11 cellular contexts compared by ENCODE assay signal in the genomic region with DNA sequence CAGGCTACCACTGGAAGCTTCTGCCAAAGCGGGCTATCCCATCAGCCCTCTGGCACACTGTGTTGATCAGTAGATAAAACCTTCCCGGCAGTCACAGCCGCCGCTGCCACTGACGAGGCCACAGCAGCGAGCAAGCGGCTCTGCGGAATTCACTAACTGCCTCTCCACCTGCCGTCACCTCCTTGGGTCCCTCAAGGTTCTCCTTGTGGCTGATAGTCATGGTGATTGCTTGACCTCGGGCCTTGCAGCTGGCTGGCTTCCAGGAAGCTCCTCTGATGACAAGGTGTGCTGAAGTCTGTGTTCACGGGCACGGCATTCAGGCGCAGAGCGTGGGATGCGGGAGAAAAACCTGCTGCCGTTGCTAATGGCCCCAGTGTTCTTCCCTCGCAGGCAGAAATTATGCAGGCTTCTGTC.
A peak's percentile ranks its signal among the peaks of the same experiment; 100 is the strongest.
DNase-seq lines count a peak whose midpoint lies in the region; ATAC-seq and TF ChIP-seq lines count a peak whose summit lies in the region.
"Had no signal": no experiment of that assay in that cellular context is flagged by ENCODE, and none has a peak within 500 bp of the region (broad histone marks: within the 10 kb centered on the region; RNA-seq: fewer than 3 reads in every experiment).

No MANE protein-coding gene starts in this region.

- no peak overlapping the region for H3K27ac Mint-ChIP-seq in MCF 10A (ENCODE audit: low read depth, unreplicated experiment)
- H3K27ac Mint-ChIP-seq: CD4-positive, CD25-positive, alpha-beta regulatory T cell had no signal

- no peaks in the 10 kb centered on the region for H3K27me3 ChIP-seq in mucosa of stomach (ENCODE audit: control insufficient read depth, insufficient read depth, low read length)

- intact Hi-C loops in MCF 10A (cut with micrococcal nuclease), result no loop called here

- ATAC-seq in HG03196 (IDR thresholded peaks at IDR 0.05; ENCODE audit: unreplicated experiment) (no peak), GM21515 (IDR thresholded peaks at IDR 0.05; ENCODE audit: unreplicated experiment) (no peak)

- peak overlapping the region; percentile 30 for H3K9ac ChIP-seq in mucosa of stomach (ENCODE audit: low read length)

- H3K36me3 Mint-ChIP-seq in MCF 10A (ENCODE audit: insufficient read depth, unreplicated experiment), result no peaks in the 10 kb centered on the region
- H3K36me3 Mint-ChIP-seq: CD4-positive, CD25-positive, alpha-beta regulatory T cell had no signal

- no TSS peak for BruUV-seq in MCF 10A (replicated peaks; lab: Mats Ljungman, UMichigan)

- peaks cover 17% of the 10 kb centered on the region for H3K4me1 Mint-ChIP-seq in MCF 10A (ENCODE audit: insufficient read depth, unreplicated experiment)
- H3K4me1 Mint-ChIP-seq: CD4-positive, CD25-positive, alpha-beta regulatory T cell had no signal

- H3K36me3 ChIP-seq in mucosa of stomach (ENCODE audit: control insufficient read depth, insufficient read depth, low read length), result no peaks in the 10 kb centered on the region

- no peaks in the 10 kb centered on the region for H3K9me3 ChIP-seq in mucosa of stomach (ENCODE audit: control insufficient read depth, low read length)

- H3K4me3 ChIP-seq in mucosa of stomach (ENCODE audit: low read length), result no peak overlapping the region

- H3K4me3 Mint-ChIP-seq in MCF 10A (ENCODE audit: unreplicated experiment), result peak overlapping the region; percentile 54
- H3K4me3 Mint-ChIP-seq: CD4-positive, CD25-positive, alpha-beta regulatory T cell had no signal

- H3K4me1 ChIP-seq in mucosa of stomach (ENCODE audit: control insufficient read depth, insufficient read depth, low read length), result no peaks in the 10 kb centered on the region

- DNase-seq in COLO668 (lab: John Stamatoyannopoulos, UW; ENCODE audit: unreplicated experiment) (peak; percentile 41), NCI-H2029 treated with DMSO at 0.1 percent for 48 hours (lab: John Stamatoyannopoulos, UW) (peak; percentile 17), MCF 10A (ENCODE audit: unreplicated experiment) (peak; percentile 31)
- no peak for DNase-seq in stimulated activated CD4-positive, alpha-beta T cell treated with anti-CD3 and anti-CD28 coated beads, Interleukin-15, amount 100 ng/mL, for 24 hours
- DNase-seq in activated naive CD4-positive, alpha-beta T cell (lab: John Stamatoyannopoulos, UW), result no peak
- DNase-seq: activated gamma-delta T cell treated with Interleukin-2 at 50 U/mL for 16 hours; CD4-positive, CD25-positive, alpha-beta regulatory T cell; effector CD4-positive, alpha-beta T cell had no signal

- no peaks in the 10 kb centered on the region for H3K27me3 Mint-ChIP-seq in MCF 10A (ENCODE audit: insufficient read depth, unreplicated experiment)
- H3K27me3 Mint-ChIP-seq: CD4-positive, CD25-positive, alpha-beta regulatory T cell had no signal

- CTCF ChIA-PET in MCF 10A (lab: Yijun Ruan, JAX), result interaction anchor here (0.6 to 0.7 kb wide), 2 partner anchors 301 to 1114 kb away, joined by 3 to 4 read pairs; no protein-coding TSS in a partner anchor

- POLR2A ChIA-PET in MCF 10A (lab: Yijun Ruan, JAX), result interaction anchor here (0.7 kb wide), 2 partner anchors 354 to 1549 kb away, joined by 3 to 7 read pairs; no protein-coding TSS in a partner anchor

- TF ChIP-seq CTCF in MCF 10A (IDR thresholded peaks at IDR 0.05; ENCODE audit: unreplicated experiment), result no peak

- no peaks in the 10 kb centered on the region for H3K9me3 Mint-ChIP-seq in MCF 10A (ENCODE audit: unreplicated experiment)

Comparison
In these comparisons a context has a peak if more than half of its experiments do, and no peak if none do; other contexts are left out.
1. DNase-seq: peak in COLO668 (single experiment), NCI-H2029 treated with DMSO at 0.1 percent for 48 hours (single experiment) and MCF 10A (single experiment); none in stimulated activated CD4-positive, alpha-beta T cell treated with anti-CD3 and anti-CD28 coated beads, Interleukin-15, amount 100 ng/mL, for 24 hours (single experiment) and activated naive CD4-positive, alpha-beta T cell (0 of 4).